In the genomic region with DNA sequence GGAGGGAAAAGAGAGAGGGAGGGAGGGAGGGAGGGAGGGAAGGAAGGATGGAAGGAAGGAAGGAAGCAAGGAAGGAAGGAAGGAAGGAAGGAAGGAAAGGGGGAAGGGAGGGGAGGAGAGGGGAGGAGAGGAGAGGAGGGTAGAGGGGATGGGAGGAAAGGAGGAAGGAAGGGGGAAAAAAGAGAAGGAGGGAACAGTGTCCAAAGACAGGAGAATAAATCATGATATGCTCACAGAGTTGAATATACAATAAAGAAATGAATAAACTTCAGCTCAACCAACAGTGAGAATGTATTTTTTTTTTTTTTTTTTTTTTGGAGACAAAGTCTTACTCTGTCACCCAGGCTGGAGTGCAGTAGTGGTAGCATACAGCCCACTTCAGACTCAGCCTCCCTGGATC, we compare ENCODE assay signal across 12 cellular contexts. TPM values are rescaled to one million over a fixed set of nuclear protein-coding genes. Genes with fewer than 3 reads are reported as not detected.
"Had no signal": no experiment of that assay in that cellular context is flagged by ENCODE, and none has a peak within 500 bp of the region (broad histone marks: within the 10 kb centered on the region; RNA-seq: fewer than 3 reads in every experiment).

No MANE protein-coding gene starts in this region.

- H3K9ac ChIP-seq: GM23248 had no signal

- H3K27ac ChIP-seq: GM23248 had no signal

- H3K9me3 ChIP-seq: HAP-1 had no signal

- H3K36me3 ChIP-seq: HAP-1 had no signal

- H3K4me1 ChIP-seq: HAP-1 had no signal

- H3K4me2 ChIP-seq: GM23338 had no signal

- H3K4me3 ChIP-seq: GM23248, GM23338, HAP-1 had no signal

- FAIRE-seq: H1, H54 had no signal

- DNase-seq: GM23248, GOT3, H7, H9, HCEC 1CT, HFFc6 had no signal

- ATAC-seq: GM23338, HCT116 had no signal

- H2AFZ ChIP-seq: GM23248, GM23338 had no signal

RNA-seq across cellular contexts. Expression of a gene that starts 4.0 kb away (rescaled TPM):
- total RNA-seq: GM23248, GM23338, H1, H4, H7, H9, HFFc6 had no signal
- polyA plus RNA-seq: GM23248, GM23338, H1 had no signal
